ENCODE assay signal across 17 cellular contexts in genomic region chr3:73694988-73695757, GRCh38.
DNase-seq lines count a peak whose midpoint lies in the region; ATAC-seq lines count a peak whose summit lies in the region.
"Had no signal": no experiment of that assay in that cellular context is flagged by ENCODE, and none has a peak within 500 bp of the region (broad histone marks: within the 10 kb centered on the region; RNA-seq: fewer than 3 reads in every experiment).

No MANE protein-coding gene starts in this region.

- H3K27me3 Mint-ChIP-seq in activated naive CD8-positive, alpha-beta T cell treated with anti-CD3 and anti-CD28 coated beads for 36 hours = no peaks in the 10 kb centered on the region
- H3K27me3 Mint-ChIP-seq: CD4-positive, CD25-positive, alpha-beta regulatory T cell; CD8-positive, alpha-beta memory T cell had no signal

- no peak overlapping the region for H2AFZ ChIP-seq in GM23248

- no peaks in the 10 kb centered on the region for H3K27me3 ChIP-seq in GM23248 (replicated peaks; ENCODE audit: insufficient read depth)
- H3K27me3 ChIP-seq in skeletal muscle tissue (ENCODE audit: control insufficient read depth in 3 of 3, insufficient read depth in 3 of 3, low read length in 3 of 3) = no peaks in the 10 kb centered on the region
- H3K27me3 ChIP-seq in aorta (ENCODE audit: control insufficient read depth in 1 of 2, insufficient read depth in 2 of 2, low read length in 1 of 2) = no peaks in the 10 kb centered on the region
- H3K27me3 ChIP-seq: BE2C had no signal

- in situ Hi-C loops in GM23248 (cut with MboI) = no loop called here

- intact Hi-C loops in aorta (cut with DNase I) = no loop called here

- no peak overlapping the region for H3K4me3 Mint-ChIP-seq in activated naive CD8-positive, alpha-beta T cell treated with anti-CD3 and anti-CD28 coated beads for 36 hours
- H3K4me3 Mint-ChIP-seq: CD4-positive, CD25-positive, alpha-beta regulatory T cell; CD8-positive, alpha-beta memory T cell; H9 had no signal

- DNase-seq in GM23248 (peak; percentile 32), fibroblast of gingiva (ENCODE audit: low read depth) (peak; percentile 24), aorta (no peak), NCI-H1930 (lab: John Stamatoyannopoulos, UW) (no peak)
- no peak for DNase-seq in activated naive CD8-positive, alpha-beta T cell treated with anti-CD3 and anti-CD28 coated beads for 36 hours
- DNase-seq: BE2C; C1 segment of cervical spinal cord; CD4-positive, CD25-positive, alpha-beta regulatory T cell; CD8-positive, alpha-beta memory T cell; COR-L47; DMS 273 treated with DMSO at 0.1 percent for 48 hours; DMS53; DND-41; H9; IMR-90 had no signal

- H3K4me2 ChIP-seq in GM23248 (ENCODE audit: unreplicated experiment) = no peak overlapping the region

- H3K9me2 ChIP-seq in GM23248 (ENCODE audit: insufficient read depth) = no peaks in the 10 kb centered on the region

- H3K27ac ChIP-seq in GM23248 (no peak overlapping the region), skeletal muscle tissue (ENCODE audit: low read depth, low read length) (peak overlapping the region; percentile 23), aorta (ENCODE audit: low read depth in 1 of 2, low read length in 2 of 2) (no peak overlapping the region)

- no peaks in the 10 kb centered on the region for H3K4me1 ChIP-seq in GM23248 (ENCODE audit: insufficient read depth)
- H3K4me1 ChIP-seq in skeletal muscle tissue (ENCODE audit: control insufficient read depth in 3 of 3, insufficient read depth in 3 of 3, low read length in 3 of 3) = peaks cover 2 to 9% (median 6%) of the 10 kb centered on the region in 3 donors
- peaks cover 0 to 4% of the 10 kb centered on the region in 2 donors for H3K4me1 ChIP-seq in aorta (ENCODE audit: control insufficient read depth in 1 of 2, insufficient read depth in 2 of 2, low read length in 2 of 2)
- H3K4me1 ChIP-seq: BE2C had no signal

- H3K79me2 ChIP-seq in GM23248 (ENCODE audit: insufficient read depth) = no peaks in the 10 kb centered on the region

- no peaks in the 10 kb centered on the region for H3K36me3 Mint-ChIP-seq in activated naive CD8-positive, alpha-beta T cell treated with anti-CD3 and anti-CD28 coated beads for 36 hours
- H3K36me3 Mint-ChIP-seq: CD4-positive, CD25-positive, alpha-beta regulatory T cell; CD8-positive, alpha-beta memory T cell had no signal

- H3K4me1 Mint-ChIP-seq in activated naive CD8-positive, alpha-beta T cell treated with anti-CD3 and anti-CD28 coated beads for 36 hours = no peaks in the 10 kb centered on the region
- H3K4me1 Mint-ChIP-seq: CD4-positive, CD25-positive, alpha-beta regulatory T cell; CD8-positive, alpha-beta memory T cell; H9 had no signal

- H3K9ac ChIP-seq in GM23248 = no peak overlapping the region
- H3K9ac ChIP-seq in skeletal muscle tissue (ENCODE audit: low read depth in 1 of 3, low read length in 3 of 3) = no peak overlapping the region

- H3K36me3 ChIP-seq in GM23248 (ENCODE audit: low read depth) (no peaks in the 10 kb centered on the region), skeletal muscle tissue (ENCODE audit: control insufficient read depth in 3 of 3, insufficient read depth in 3 of 3, low read length in 3 of 3) (no peaks in the 10 kb centered on the region), aorta (ENCODE audit: control insufficient read depth in 1 of 2, insufficient read depth in 2 of 2, low read length in 1 of 2) (no peaks in the 10 kb centered on the region)
- H3K36me3 ChIP-seq: BE2C had no signal

- peaks cover 2% of the 10 kb centered on the region for H3K9me3 Mint-ChIP-seq in activated naive CD8-positive, alpha-beta T cell treated with anti-CD3 and anti-CD28 coated beads for 36 hours
- H3K9me3 Mint-ChIP-seq: CD4-positive, CD25-positive, alpha-beta regulatory T cell; H9 had no signal

- no peaks in the 10 kb centered on the region for H4K20me1 ChIP-seq in GM23248 (ENCODE audit: insufficient read depth)

- H3K9me3 ChIP-seq in GM23248 (ENCODE audit: low read depth) (no peaks in the 10 kb centered on the region), skeletal muscle tissue (ENCODE audit: control insufficient read depth in 3 of 3, low read length in 3 of 3) (peaks cover 0 to 3% (median 0%) of the 10 kb centered on the region in 3 donors), aorta (ENCODE audit: control insufficient read depth, low read length) (no peaks in the 10 kb centered on the region)
- H3K9me3 ChIP-seq: BE2C had no signal

- ATAC-seq in aorta (ENCODE audit: low FRiP score) (peak; percentile 41), GM18870 (IDR thresholded peaks at IDR 0.05; ENCODE audit: unreplicated experiment) (no peak)

- H3F3A ChIP-seq in GM23248 (ENCODE audit: insufficient read depth) = no peaks in the 10 kb centered on the region

- no peak overlapping the region for H3K4me3 ChIP-seq in GM23248
- H3K4me3 ChIP-seq in skeletal muscle tissue (ENCODE audit: low read length in 3 of 3) = no peak overlapping the region
- H3K4me3 ChIP-seq in aorta (ENCODE audit: low read length in 2 of 2) = no peak overlapping the region

- H3K27ac Mint-ChIP-seq in activated naive CD8-positive, alpha-beta T cell treated with anti-CD3 and anti-CD28 coated beads for 36 hours = no peak overlapping the region
- H3K27ac Mint-ChIP-seq: CD4-positive, CD25-positive, alpha-beta regulatory T cell; CD8-positive, alpha-beta memory T cell; H9 had no signal

Comparison
In these comparisons a context has a peak if more than half of its experiments do, and no peak if none do; other contexts are left out.
1. DNase-seq: peak in GM23248 (single experiment) and fibroblast of gingiva (single experiment); none in aorta (0 of 2), activated naive CD8-positive, alpha-beta T cell treated with anti-CD3 and anti-CD28 coated beads for 36 hours (single experiment) and NCI-H1930 (0 of 2).